16 cellular contexts compared by ENCODE assay signal in genomic region chr14:97387252-97387882, GRCh38.
"Had no signal": no experiment of that assay in that cellular context is flagged by ENCODE, and none has a peak within 500 bp of the region (broad histone marks: within the 10 kb centered on the region; RNA-seq: fewer than 3 reads in every experiment).

No MANE protein-coding gene starts in this region.

- H3K36me3 ChIP-seq: lower lobe of right lung, suprapubic skin had no signal

- ATAC-seq: left cardiac atrium, lower lobe of right lung, right cardiac atrium had no signal

- FAIRE-seq: small intestine had no signal

- H3K9me3 Mint-ChIP-seq: immature natural killer cell, nephron had no signal

- H3K9me3 ChIP-seq: lower lobe of right lung, suprapubic skin had no signal

- H3K27me3 ChIP-seq: suprapubic skin had no signal

- H3K4me1 ChIP-seq: lower lobe of right lung had no signal

- H3K4me3 ChIP-seq: lower lobe of right lung, suprapubic skin had no signal

- DNase-seq: activated CD8-positive, alpha-beta memory T cell treated with anti-CD3 and anti-CD28 coated beads, Interleukin-2, amount 50 U/mL, for 48 hours; activated effector memory CD4-positive, alpha-beta T cell treated with Interleukin-2 at 50 U/mL for 16 hours; aorta; effector CD8-positive, alpha-beta T cell; foreskin fibroblast; immature natural killer cell; left cardiac atrium; lower lobe of right lung; occipital lobe; right cardiac atrium; small intestine; stimulated activated CD4-positive, alpha-beta T cell treated with anti-CD3 and anti-CD28 coated beads, Interleukin-4, amount 100 ng/mL, for 24 hours; stimulated activated naive CD4-positive, alpha-beta T cell; trophoblast cell had no signal

- H3K4me3 Mint-ChIP-seq: immature natural killer cell, nephron had no signal

- H3K27ac Mint-ChIP-seq: nephron had no signal

- H3K27ac ChIP-seq: lower lobe of right lung, suprapubic skin had no signal
